Comparison of ENCODE assay signal across 2 cellular contexts in the genomic region with DNA sequence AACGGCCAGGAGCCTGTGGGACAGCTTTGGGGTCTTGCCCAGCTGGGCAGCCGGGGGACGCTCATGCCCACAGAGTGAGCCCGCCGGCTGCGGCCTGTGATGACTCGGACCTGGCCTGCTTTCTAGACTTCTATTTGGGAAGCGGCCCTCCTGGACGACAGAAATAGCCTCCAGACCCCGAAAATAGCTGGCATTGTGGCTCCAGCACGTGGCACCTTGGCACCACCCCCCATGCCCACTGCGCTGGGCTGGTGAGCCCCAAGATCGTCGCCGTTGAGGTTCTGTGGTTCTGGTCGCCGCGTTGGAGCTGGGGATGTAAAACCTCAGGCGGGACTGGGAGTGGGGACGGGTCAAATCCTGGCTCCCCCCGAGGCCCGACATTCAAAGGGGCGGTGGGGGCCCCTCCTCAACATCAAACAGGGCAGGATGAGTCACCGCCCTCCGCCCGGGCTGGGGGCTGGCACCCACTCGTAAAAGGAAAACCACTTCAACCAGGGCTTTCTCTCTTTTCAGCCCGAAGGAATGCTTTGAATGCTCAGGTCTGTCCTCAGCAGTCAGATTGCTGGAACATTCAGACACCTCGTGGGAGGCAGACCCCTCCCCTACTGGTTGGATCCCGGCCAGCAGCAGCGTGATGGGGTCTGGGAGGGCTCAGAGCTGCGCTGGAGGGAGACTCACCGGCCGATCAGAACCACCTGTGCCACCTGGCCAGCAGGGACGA.
TF ChIP-seq lines count a peak whose summit lies in the region.

No MANE protein-coding gene starts in this region.

TF ChIP-seq in SK-N-SH treated with all-trans-retinoic acid at 6 μM for 48 hours, 23 proteins besides CTCF, POLR2A, EP300 and RAD21 (continued from another document):
- TF ChIP-seq, protein P1, sequence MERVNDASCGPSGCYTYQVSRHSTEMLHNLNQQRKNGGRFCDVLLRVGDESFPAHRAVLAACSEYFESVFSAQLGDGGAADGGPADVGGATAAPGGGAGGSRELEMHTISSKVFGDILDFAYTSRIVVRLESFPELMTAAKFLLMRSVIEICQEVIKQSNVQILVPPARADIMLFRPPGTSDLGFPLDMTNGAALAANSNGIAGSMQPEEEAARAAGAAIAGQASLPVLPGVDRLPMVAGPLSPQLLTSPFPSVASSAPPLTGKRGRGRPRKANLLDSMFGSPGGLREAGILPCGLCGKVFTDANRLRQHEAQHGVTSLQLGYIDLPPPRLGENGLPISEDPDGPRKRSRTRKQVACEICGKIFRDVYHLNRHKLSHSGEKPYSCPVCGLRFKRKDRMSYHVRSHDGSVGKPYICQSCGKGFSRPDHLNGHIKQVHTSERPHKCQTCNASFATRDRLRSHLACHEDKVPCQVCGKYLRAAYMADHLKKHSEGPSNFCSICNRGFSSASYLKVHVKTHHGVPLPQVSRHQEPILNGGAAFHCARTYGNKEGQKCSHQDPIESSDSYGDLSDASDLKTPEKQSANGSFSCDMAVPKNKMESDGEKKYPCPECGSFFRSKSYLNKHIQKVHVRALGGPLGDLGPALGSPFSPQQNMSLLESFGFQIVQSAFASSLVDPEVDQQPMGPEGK (CRISPR knock-in tag; IDR thresholded peaks at IDR 0.05; ENCODE audit: borderline replicate concordance): 0 out of 2 replicates have a peak, but pooled peaks have one; percentile 29
TF ChIP-seq in SK-N-SH treated with all-trans-retinoic acid at 6 μM for 48 hours: peak in this region for 1.

TF ChIP-seq in SK-N-SH, 30 proteins besides CTCF, POLR2A, EP300 and RAD21 (continued from another document):
- TF ChIP-seq EZH2phosphoT487 (IDR thresholded peaks at IDR 0.05; ENCODE audit: borderline replicate concordance, low read depth) (no peak), GABPA (IDR thresholded peaks at IDR 0.05; ENCODE audit: low read depth) (no peak), FOXM1 (IDR thresholded peaks at IDR 0.05; ENCODE audit: low read depth) (no peak)
